16 cellular contexts compared by ENCODE assay signal in genomic region chr17:13563916-13564315, GRCh38. TPM values are rescaled to one million over a fixed set of nuclear protein-coding genes. Genes with fewer than 3 reads are reported as not detected.
A peak's percentile ranks its signal among the peaks of the same experiment; 100 is the strongest.
DNase-seq lines count a peak whose midpoint lies in the region; ATAC-seq and TF ChIP-seq lines count a peak whose summit lies in the region.
"Had no signal": no experiment of that assay in that cellular context is flagged by ENCODE, and none has a peak within 500 bp of the region (broad histone marks: within the 10 kb centered on the region; RNA-seq: fewer than 3 reads in every experiment).

No MANE protein-coding gene starts in this region.

- peaks cover 71% of the 10 kb centered on the region for H3F3A ChIP-seq in GM23248 (ENCODE audit: insufficient read depth)

- H3K27me3 ChIP-seq in GM23248 (replicated peaks; ENCODE audit: insufficient read depth) (no peaks in the 10 kb centered on the region), vagina (no peaks in the 10 kb centered on the region), left lung (no peaks in the 10 kb centered on the region)
- H3K27me3 ChIP-seq: BLaER1 treated with 17β-estradiol and CSF1 and Interleukin-3, amounts not matched to agents 10 nM and 100 nM had no signal

- no peak overlapping the region for H3K4me2 ChIP-seq in GM23248 (ENCODE audit: unreplicated experiment)

- H3K4me1 ChIP-seq in GM23248 (ENCODE audit: insufficient read depth) (peaks cover 56% of the 10 kb centered on the region), vagina (no peaks in the 10 kb centered on the region), left lung (no peaks in the 10 kb centered on the region)
- H3K4me1 ChIP-seq: HAP-1 had no signal

- no peak for ATAC-seq in left lung
- ATAC-seq: CD8-positive, alpha-beta T cell; GM12878 had no signal

- peaks cover 19% of the 10 kb centered on the region for H3K4me1 Mint-ChIP-seq in progenitor cell of endocrine pancreas (ENCODE audit: low read depth)
- H3K4me1 Mint-ChIP-seq: B cell had no signal

- TF ChIP-seq POLR2A in vagina (IDR thresholded peaks at IDR 0.05), result no peak

- in situ Hi-C loops in GM23248 (cut with MboI), result no loop called here

- H3K27ac ChIP-seq in GM23248 (peak overlapping the region; percentile 87; the same call in 1 of the 2 replicates), vagina (peak overlapping the region; percentile 73), left lung (no peak overlapping the region)
- H3K27ac ChIP-seq: BLaER1 treated with 17β-estradiol and CSF1 and Interleukin-3, amounts not matched to agents 10 nM and 100 nM had no signal

- DNase-seq in GM23248 (no peak), MV-4-11 (lab: John Stamatoyannopoulos, UW) (peak; percentile 5), fibroblast of villous mesenchyme (ENCODE audit: low read depth) (peak; percentile 75), vagina (ENCODE audit: extremely low spot score in 2 of 2) (no peak), progenitor cell of endocrine pancreas (ENCODE audit: low spot score, unreplicated experiment) (no peak), left lung (no peak), NCI-H774 (lab: John Stamatoyannopoulos, UW) (no peak)
- DNase-seq: 8988T; Calu3; CD8-positive, alpha-beta T cell; DMS79 treated with DMSO at 0.1 percent for 48 hours; GF-D8 had no signal

- H3K9me2 ChIP-seq in GM23248 (ENCODE audit: insufficient read depth), result no peaks in the 10 kb centered on the region

- H3K9ac ChIP-seq in GM23248, result no peak overlapping the region
- H3K9ac ChIP-seq: BLaER1 treated with 17β-estradiol and CSF1 and Interleukin-3, amounts not matched to agents 10 nM and 100 nM had no signal

- H3K27ac Mint-ChIP-seq in progenitor cell of endocrine pancreas, result no peak overlapping the region
- H3K27ac Mint-ChIP-seq: B cell; CD8-positive, alpha-beta T cell had no signal

- peaks cover 10% of the 10 kb centered on the region for H3K9me3 Mint-ChIP-seq in progenitor cell of endocrine pancreas (ENCODE audit: low read depth)

- peaks cover 10% of the 10 kb centered on the region for H3K36me3 Mint-ChIP-seq in progenitor cell of endocrine pancreas (ENCODE audit: insufficient read depth)
- H3K36me3 Mint-ChIP-seq: CD8-positive, alpha-beta T cell had no signal

- H4K20me1 ChIP-seq in GM23248 (ENCODE audit: insufficient read depth), result no peaks in the 10 kb centered on the region

- 71 to 74% methylated on average over 2 of the region's 2 CpGs for WGBS in GM23248 (ENCODE audit: low coverage in 1 of 2, low lambda C conversion rate in 2 of 2, missing lambda C conversion rate in 2 of 2), 2 experiments

- no peak overlapping the region for H2AFZ ChIP-seq in GM23248

- H3K36me3 ChIP-seq in GM23248 (ENCODE audit: low read depth) (peaks cover 19% of the 10 kb centered on the region), vagina (no peaks in the 10 kb centered on the region), left lung (no peaks in the 10 kb centered on the region)
- H3K36me3 ChIP-seq: BLaER1 treated with 17β-estradiol and CSF1 and Interleukin-3, amounts not matched to agents 10 nM and 100 nM; HAP-1 had no signal

- no peak for TF ChIP-seq CTCF in fibroblast of villous mesenchyme (IDR thresholded peaks at IDR 0.05; ENCODE audit: insufficient read depth, low read depth, low read length)
- no peak for TF ChIP-seq CTCF in vagina (IDR thresholded peaks at IDR 0.05)
- no peak for TF ChIP-seq CTCF in progenitor cell of endocrine pancreas (IDR thresholded peaks at IDR 0.05; ENCODE audit: unreplicated experiment)
- TF ChIP-seq CTCF in left lung (IDR thresholded peaks at IDR 0.05), result no peak

- peaks cover 94% of the 10 kb centered on the region for H3K79me2 ChIP-seq in GM23248 (ENCODE audit: insufficient read depth)

- H3K9me3 ChIP-seq in GM23248 (ENCODE audit: low read depth), result no peaks in the 10 kb centered on the region
- H3K9me3 ChIP-seq in vagina, result no peaks in the 10 kb centered on the region
- H3K9me3 ChIP-seq in left lung, result peaks cover 0 to 17% of the 10 kb centered on the region in 2 donors
- H3K9me3 ChIP-seq: HAP-1 had no signal

- intact Hi-C loops in vagina (cut with DNase I) (no loop called here), left lung (cut with DNase I) (no loop called here)

- H3K4me3 Mint-ChIP-seq in progenitor cell of endocrine pancreas (ENCODE audit: low read depth), result no peak overlapping the region
- H3K4me3 Mint-ChIP-seq: B cell; CD8-positive, alpha-beta T cell had no signal

- no peaks in the 10 kb centered on the region for H3K27me3 Mint-ChIP-seq in progenitor cell of endocrine pancreas
- H3K27me3 Mint-ChIP-seq: B cell had no signal

- H3K4me3 ChIP-seq in GM23248, result no peak overlapping the region
- H3K4me3 ChIP-seq in fibroblast of villous mesenchyme (ENCODE audit: low read depth, low read length), result no peak overlapping the region
- H3K4me3 ChIP-seq in vagina, result no peak overlapping the region
- H3K4me3 ChIP-seq in left lung, result no peak overlapping the region
- H3K4me3 ChIP-seq: BLaER1 treated with 17β-estradiol and CSF1 and Interleukin-3, amounts not matched to agents 10 nM and 100 nM; GM12878; HAP-1 had no signal

RNA-seq across cellular contexts. Expression of gene HS3ST3A1, which starts 37.8 kb away (rescaled TPM):
- total RNA-seq in GM23248 (2014; rRNA removed; shearing (Covaris generic)), result 85.1 and 99.3 TPM in 2 replicates
- polyA plus RNA-seq in GM23248 (2016; fragmentation: Nextera tagmentation; extraction: Ambion mirVana), result 39.2 and 39.5 TPM in 2 replicates
- total RNA-seq in fibroblast of villous mesenchyme (13.8 and 15.5 TPM in 2 replicates), vagina (8.6 TPM), progenitor cell of endocrine pancreas (6.9 and 8.8 TPM in 2 replicates), left lung (1 to 10 TPM; 2.7 to 4.7 TPM)
- total RNA-seq: Calu3; CD8-positive, alpha-beta T cell; GM12878 had no signal

Comparison
In these comparisons a context has a peak if more than half of its experiments do, and no peak if none do; other contexts are left out.
1. DNase-seq: peak in MV-4-11 (single experiment) and fibroblast of villous mesenchyme (single experiment); none in GM23248 (single experiment), vagina (0 of 2), progenitor cell of endocrine pancreas (single experiment), left lung (0 of 2) and NCI-H774 (single experiment).
2. H3K27ac ChIP-seq: peak in GM23248 (single experiment) and vagina (single experiment); none in left lung (0 of 2).